In the genomic region with DNA sequence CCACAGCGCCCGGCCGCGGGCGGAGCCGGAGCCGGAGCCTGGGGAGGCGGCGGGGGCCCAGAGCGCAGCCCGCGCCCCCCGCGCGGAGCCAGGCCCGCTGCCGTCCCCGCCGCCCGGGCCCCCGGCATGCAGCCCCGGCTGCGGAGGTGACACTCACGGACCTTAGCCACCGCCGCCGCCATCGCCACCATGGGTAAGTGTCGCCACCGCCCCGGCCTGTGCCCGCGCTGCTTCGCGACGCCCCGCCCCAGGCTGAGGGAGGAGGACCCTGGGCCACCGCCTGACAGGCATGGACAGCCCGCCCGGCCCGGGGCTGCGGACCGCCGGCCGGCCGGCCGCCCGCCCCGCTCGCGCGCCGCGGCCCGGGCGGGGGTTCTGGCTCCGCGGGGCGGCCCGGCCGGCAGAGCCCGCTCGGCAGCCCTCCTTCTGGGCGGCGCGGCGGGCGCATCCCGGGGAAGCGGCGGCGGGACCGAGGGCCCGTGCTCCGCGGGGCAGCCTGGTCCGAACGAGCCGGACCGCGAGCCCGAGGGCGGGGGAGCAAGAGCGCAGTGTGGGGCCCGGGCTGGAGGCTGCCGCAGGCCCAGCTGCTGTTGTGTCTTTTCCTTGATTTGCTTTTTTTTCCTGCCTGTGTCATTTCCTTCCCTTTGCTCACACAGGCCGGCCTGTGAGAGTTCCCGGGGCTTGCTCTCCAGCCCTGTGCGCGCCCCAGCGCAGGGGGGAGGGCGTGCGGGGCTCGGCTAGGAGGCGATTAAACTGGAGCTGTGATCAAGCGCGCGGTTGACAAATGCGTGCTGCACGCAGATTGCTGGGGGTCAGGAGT, we compare ENCODE assay signal across 8 cellular contexts. TPM values are rescaled to one million over a fixed set of nuclear protein-coding genes. Genes with fewer than 3 reads are reported as not detected.
DNase-seq lines count a peak whose midpoint lies in the region; ATAC-seq and TF ChIP-seq lines count a peak whose summit lies in the region.

No MANE protein-coding gene starts in this region.

- peak overlapping the region; percentile 97 to 99 (median 99) for H3K4me3 Mint-ChIP-seq in T-cell

- POLR2A ChIA-PET in T-cell (lab: Charles Lee): interaction anchor here in 1 of 2 donors (0.6 to 1.2 kb wide), 3 partner anchors 13 to 398 kb away, joined by 3 to 6 read pairs (median 4); a partner anchor contains a TSS

- H3K4me1 Mint-ChIP-seq in T-cell: peaks cover 47 to 50% (median 49%) of the 10 kb centered on the region in 3 donors

- intact Hi-C loops in left cardiac atrium (cut with DNase I): loop anchor here in 1 of 2 donors (5.0 kb wide), 1 partner anchor 70 kb away; a partner anchor contains a TSS

- no peaks in the 10 kb centered on the region for H3K9me3 Mint-ChIP-seq in T-cell

- ATAC-seq in GM21576 (IDR thresholded peaks at IDR 0.05; ENCODE audit: unreplicated experiment) (peak; percentile 22), T-cell (replicated peaks in 1 of 4) (peak; percentile 19 to 47 (median 40)), left cardiac atrium (peak; percentile 10 to 14)

- H3K36me3 Mint-ChIP-seq in T-cell: no peaks in the 10 kb centered on the region

- H3K27me3 Mint-ChIP-seq in T-cell: no peaks in the 10 kb centered on the region

- H3K27ac Mint-ChIP-seq in T-cell: peak overlapping the region; percentile 87 to 96

- no peak for TF ChIP-seq EP300 in Ishikawa (IDR thresholded peaks at IDR 0.05; ENCODE audit: borderline replicate concordance)

- CTCF ChIA-PET in T-cell (lab: Charles Lee): interaction anchor here in 1 of 2 donors (0.6 to 2.3 kb wide), 9 partner anchors 11 to 197 kb away, joined by 3 to 19 read pairs (median 3); a partner anchor contains a TSS

- DNase-seq in DMS53 treated with DMSO at 0.1 percent for 48 hours (lab: John Stamatoyannopoulos, UW; ENCODE audit: unreplicated experiment): peak; percentile 14
- peak in 32 of 34 experiments; percentile 18 to 62 (median 39) for DNase-seq in T-cell
- peak; percentile 49 for DNase-seq in amniotic epithelial cell (ENCODE audit: low read depth)
- peak; percentile 76 for DNase-seq in left cardiac atrium
- peak; percentile 55 for DNase-seq in pons (ENCODE audit: low spot score)
- no peak for DNase-seq in NCI-H1048 (lab: John Stamatoyannopoulos, UW)

- no peak for TF ChIP-seq RAD21 in Ishikawa (IDR thresholded peaks at IDR 0.05; ENCODE audit: low read depth)

TF ChIP-seq in Ishikawa, 13 proteins besides CTCF, POLR2A, EP300 and RAD21:
- TF ChIP-seq EGR1 (IDR thresholded peaks at IDR 0.05) (no peak), TCF12 (IDR thresholded peaks at IDR 0.05; ENCODE audit: low read depth) (no peak; the same call in 1 of the 2 replicates), TEAD4 (IDR thresholded peaks at IDR 0.05) (no peak), YY1 (IDR thresholded peaks at IDR 0.05; ENCODE audit: low read depth) (peak; percentile 51; the same call in 1 of the 2 replicates), ZBTB7A (IDR thresholded peaks at IDR 0.05; ENCODE audit: low read depth) (peak; percentile 75)
- TF ChIP-seq, protein P1, sequence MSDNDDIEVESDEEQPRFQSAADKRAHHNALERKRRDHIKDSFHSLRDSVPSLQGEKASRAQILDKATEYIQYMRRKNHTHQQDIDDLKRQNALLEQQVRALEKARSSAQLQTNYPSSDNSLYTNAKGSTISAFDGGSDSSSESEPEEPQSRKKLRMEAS (IDR thresholded peaks at IDR 0.05): 0 out of 2 replicates have a peak, but pooled peaks have one; percentile 20

RNA-seq across cellular contexts. Expression of a gene that starts 0.6 kb away (rescaled TPM):
- total RNA-seq in T-cell (10 to 100 TPM; 71.0 to 91.1 (median 85.4) TPM), left cardiac atrium (10 to 100 TPM; 38.2 to 45.3 TPM)

RNA-seq across cellular contexts. Expression of a gene that starts 22.1 kb away (rescaled TPM):
- total RNA-seq in T-cell (10 to 100 TPM; 10.9 to 20.5 (median 18.8) TPM), left cardiac atrium (10 to 100 TPM; 32.4 to 33.6 TPM)
